In genomic region chr19:2610637-2611482, GRCh38 we compare ENCODE assay signal across 1 cellular context.
TF ChIP-seq lines count a peak whose summit lies in the region.

No MANE protein-coding gene starts in this region.

TF ChIP-seq in K562, 482 proteins besides CTCF, POLR2A, EP300 and RAD21 (continued from another document and continues in another):
- TF ChIP-seq, protein P1, sequence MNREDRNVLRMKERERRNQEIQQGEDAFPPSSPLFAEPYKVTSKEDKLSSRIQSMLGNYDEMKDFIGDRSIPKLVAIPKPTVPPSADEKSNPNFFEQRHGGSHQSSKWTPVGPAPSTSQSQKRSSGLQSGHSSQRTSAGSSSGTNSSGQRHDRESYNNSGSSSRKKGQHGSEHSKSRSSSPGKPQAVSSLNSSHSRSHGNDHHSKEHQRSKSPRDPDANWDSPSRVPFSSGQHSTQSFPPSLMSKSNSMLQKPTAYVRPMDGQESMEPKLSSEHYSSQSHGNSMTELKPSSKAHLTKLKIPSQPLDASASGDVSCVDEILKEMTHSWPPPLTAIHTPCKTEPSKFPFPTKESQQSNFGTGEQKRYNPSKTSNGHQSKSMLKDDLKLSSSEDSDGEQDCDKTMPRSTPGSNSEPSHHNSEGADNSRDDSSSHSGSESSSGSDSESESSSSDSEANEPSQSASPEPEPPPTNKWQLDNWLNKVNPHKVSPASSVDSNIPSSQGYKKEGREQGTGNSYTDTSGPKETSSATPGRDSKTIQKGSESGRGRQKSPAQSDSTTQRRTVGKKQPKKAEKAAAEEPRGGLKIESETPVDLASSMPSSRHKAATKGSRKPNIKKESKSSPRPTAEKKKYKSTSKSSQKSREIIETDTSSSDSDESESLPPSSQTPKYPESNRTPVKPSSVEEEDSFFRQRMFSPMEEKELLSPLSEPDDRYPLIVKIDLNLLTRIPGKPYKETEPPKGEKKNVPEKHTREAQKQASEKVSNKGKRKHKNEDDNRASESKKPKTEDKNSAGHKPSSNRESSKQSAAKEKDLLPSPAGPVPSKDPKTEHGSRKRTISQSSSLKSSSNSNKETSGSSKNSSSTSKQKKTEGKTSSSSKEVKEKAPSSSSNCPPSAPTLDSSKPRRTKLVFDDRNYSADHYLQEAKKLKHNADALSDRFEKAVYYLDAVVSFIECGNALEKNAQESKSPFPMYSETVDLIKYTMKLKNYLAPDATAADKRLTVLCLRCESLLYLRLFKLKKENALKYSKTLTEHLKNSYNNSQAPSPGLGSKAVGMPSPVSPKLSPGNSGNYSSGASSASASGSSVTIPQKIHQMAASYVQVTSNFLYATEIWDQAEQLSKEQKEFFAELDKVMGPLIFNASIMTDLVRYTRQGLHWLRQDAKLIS (CRISPR knock-in tag; IDR thresholded peaks at IDR 0.05), result no peak
- TF ChIP-seq, protein P2, sequence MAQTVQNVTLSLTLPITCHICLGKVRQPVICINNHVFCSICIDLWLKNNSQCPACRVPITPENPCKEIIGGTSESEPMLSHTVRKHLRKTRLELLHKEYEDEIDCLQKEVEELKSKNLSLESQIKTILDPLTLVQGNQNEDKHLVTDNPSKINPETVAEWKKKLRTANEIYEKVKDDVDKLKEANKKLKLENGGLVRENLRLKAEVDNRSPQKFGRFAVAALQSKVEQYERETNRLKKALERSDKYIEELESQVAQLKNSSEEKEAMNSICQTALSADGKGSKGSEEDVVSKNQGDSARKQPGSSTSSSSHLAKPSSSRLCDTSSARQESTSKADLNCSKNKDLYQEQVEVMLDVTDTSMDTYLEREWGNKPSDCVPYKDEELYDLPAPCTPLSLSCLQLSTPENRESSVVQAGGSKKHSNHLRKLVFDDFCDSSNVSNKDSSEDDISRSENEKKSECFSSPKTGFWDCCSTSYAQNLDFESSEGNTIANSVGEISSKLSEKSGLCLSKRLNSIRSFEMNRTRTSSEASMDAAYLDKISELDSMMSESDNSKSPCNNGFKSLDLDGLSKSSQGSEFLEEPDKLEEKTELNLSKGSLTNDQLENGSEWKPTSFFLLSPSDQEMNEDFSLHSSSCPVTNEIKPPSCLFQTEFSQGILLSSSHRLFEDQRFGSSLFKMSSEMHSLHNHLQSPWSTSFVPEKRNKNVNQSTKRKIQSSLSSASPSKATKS (CRISPR knock-in tag; IDR thresholded peaks at IDR 0.05), result no peak
- TF ChIP-seq SREBF2 (CRISPR knock-in tag; IDR thresholded peaks at IDR 0.05) (no peak), ZNF696 (CRISPR knock-in tag; conservative IDR thresholded peaks at IDR 0.05) (no peak), MEF2D (tag; conservative IDR thresholded peaks at IDR 0.05; ENCODE audit: low read depth) (no peak), IRF1 (CRISPR knock-in tag; IDR thresholded peaks at IDR 0.05; ENCODE audit: borderline replicate concordance) (no peak), NEUROD1 (IDR thresholded peaks at IDR 0.05; ENCODE audit: borderline replicate concordance, low read depth, low read length, partially characterized antibody) (peak; percentile 19), ZNF717 (CRISPR knock-in tag; IDR thresholded peaks at IDR 0.05) (no peak), STAT5B (CRISPR knock-in tag; IDR thresholded peaks at IDR 0.05) (no peak), MTA2 (IDR thresholded peaks at IDR 0.05; ENCODE audit: low read depth) (no peak), HMGN3 (IDR thresholded peaks at IDR 0.05; ENCODE audit: borderline replicate concordance, extremely low read depth, insufficient read length, low read depth, low read length) (peak; percentile 30), KDM2B (CRISPR knock-in tag; IDR thresholded peaks at IDR 0.05) (no peak), TCF3 (CRISPR knock-in tag; IDR thresholded peaks at IDR 0.05) (no peak), VEZF1 (CRISPR knock-in tag; IDR thresholded peaks at IDR 0.05) (peak; percentile 27; the same call in 1 of the 2 replicates), CBX1 (IDR thresholded peaks at IDR 0.05; ENCODE audit: low read depth) (no peak), TCFL5 (CRISPR knock-in tag; conservative IDR thresholded peaks at IDR 0.05) (no peak), CC2D1A (IDR thresholded peaks at IDR 0.05) (peak; percentile 79), THRAP3 (IDR thresholded peaks at IDR 0.05; ENCODE audit: borderline replicate concordance) (no peak), TEAD4 (IDR thresholded peaks at IDR 0.05; ENCODE audit: low read length) (no peak), TEAD4 (CRISPR knock-in tag; IDR thresholded peaks at IDR 0.05; ENCODE audit: borderline replicate concordance) (no peak), KAT2B (IDR thresholded peaks at IDR 0.05; ENCODE audit: low read depth, low read length) (no peak), PHF8 (IDR thresholded peaks at IDR 0.05; ENCODE audit: borderline replicate concordance, low read length) (no peak), RBM17 (IDR thresholded peaks at IDR 0.05; ENCODE audit: borderline replicate concordance, low read depth, low read length) (no peak), CHAMP1 (IDR thresholded peaks at IDR 0.05) (no peak), MIER1 (IDR thresholded peaks at IDR 0.05; ENCODE audit: low read depth) (no peak), MYC (IDR thresholded peaks at IDR 0.05; ENCODE audit: low read depth, low read length) (no peak), MYC (CRISPR knock-in tag; IDR thresholded peaks at IDR 0.05; ENCODE audit: borderline replicate concordance, low read depth) (no peak)
- TF ChIP-seq, protein P3, sequence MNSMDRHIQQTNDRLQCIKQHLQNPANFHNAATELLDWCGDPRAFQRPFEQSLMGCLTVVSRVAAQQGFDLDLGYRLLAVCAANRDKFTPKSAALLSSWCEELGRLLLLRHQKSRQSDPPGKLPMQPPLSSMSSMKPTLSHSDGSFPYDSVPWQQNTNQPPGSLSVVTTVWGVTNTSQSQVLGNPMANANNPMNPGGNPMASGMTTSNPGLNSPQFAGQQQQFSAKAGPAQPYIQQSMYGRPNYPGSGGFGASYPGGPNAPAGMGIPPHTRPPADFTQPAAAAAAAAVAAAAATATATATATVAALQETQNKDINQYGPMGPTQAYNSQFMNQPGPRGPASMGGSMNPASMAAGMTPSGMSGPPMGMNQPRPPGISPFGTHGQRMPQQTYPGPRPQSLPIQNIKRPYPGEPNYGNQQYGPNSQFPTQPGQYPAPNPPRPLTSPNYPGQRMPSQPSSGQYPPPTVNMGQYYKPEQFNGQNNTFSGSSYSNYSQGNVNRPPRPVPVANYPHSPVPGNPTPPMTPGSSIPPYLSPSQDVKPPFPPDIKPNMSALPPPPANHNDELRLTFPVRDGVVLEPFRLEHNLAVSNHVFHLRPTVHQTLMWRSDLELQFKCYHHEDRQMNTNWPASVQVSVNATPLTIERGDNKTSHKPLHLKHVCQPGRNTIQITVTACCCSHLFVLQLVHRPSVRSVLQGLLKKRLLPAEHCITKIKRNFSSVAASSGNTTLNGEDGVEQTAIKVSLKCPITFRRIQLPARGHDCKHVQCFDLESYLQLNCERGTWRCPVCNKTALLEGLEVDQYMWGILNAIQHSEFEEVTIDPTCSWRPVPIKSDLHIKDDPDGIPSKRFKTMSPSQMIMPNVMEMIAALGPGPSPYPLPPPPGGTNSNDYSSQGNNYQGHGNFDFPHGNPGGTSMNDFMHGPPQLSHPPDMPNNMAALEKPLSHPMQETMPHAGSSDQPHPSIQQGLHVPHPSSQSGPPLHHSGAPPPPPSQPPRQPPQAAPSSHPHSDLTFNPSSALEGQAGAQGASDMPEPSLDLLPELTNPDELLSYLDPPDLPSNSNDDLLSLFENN (IDR thresholded peaks at IDR 0.05; ENCODE audit: low read depth in 2 of 2, low read length in 2 of 2), result no peak
- TF ChIP-seq, protein P4, sequence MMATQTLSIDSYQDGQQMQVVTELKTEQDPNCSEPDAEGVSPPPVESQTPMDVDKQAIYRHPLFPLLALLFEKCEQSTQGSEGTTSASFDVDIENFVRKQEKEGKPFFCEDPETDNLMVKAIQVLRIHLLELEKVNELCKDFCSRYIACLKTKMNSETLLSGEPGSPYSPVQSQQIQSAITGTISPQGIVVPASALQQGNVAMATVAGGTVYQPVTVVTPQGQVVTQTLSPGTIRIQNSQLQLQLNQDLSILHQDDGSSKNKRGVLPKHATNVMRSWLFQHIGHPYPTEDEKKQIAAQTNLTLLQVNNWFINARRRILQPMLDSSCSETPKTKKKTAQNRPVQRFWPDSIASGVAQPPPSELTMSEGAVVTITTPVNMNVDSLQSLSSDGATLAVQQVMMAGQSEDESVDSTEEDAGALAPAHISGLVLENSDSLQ (IDR thresholded peaks at IDR 0.05), result no peak
- TF ChIP-seq, protein P5, sequence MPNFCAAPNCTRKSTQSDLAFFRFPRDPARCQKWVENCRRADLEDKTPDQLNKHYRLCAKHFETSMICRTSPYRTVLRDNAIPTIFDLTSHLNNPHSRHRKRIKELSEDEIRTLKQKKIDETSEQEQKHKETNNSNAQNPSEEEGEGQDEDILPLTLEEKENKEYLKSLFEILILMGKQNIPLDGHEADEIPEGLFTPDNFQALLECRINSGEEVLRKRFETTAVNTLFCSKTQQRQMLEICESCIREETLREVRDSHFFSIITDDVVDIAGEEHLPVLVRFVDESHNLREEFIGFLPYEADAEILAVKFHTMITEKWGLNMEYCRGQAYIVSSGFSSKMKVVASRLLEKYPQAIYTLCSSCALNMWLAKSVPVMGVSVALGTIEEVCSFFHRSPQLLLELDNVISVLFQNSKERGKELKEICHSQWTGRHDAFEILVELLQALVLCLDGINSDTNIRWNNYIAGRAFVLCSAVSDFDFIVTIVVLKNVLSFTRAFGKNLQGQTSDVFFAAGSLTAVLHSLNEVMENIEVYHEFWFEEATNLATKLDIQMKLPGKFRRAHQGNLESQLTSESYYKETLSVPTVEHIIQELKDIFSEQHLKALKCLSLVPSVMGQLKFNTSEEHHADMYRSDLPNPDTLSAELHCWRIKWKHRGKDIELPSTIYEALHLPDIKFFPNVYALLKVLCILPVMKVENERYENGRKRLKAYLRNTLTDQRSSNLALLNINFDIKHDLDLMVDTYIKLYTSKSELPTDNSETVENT (CRISPR knock-in tag; IDR thresholded peaks at IDR 0.05), result peak; percentile 35; the same call in 1 of the 2 replicates
- TF ChIP-seq, protein P6, sequence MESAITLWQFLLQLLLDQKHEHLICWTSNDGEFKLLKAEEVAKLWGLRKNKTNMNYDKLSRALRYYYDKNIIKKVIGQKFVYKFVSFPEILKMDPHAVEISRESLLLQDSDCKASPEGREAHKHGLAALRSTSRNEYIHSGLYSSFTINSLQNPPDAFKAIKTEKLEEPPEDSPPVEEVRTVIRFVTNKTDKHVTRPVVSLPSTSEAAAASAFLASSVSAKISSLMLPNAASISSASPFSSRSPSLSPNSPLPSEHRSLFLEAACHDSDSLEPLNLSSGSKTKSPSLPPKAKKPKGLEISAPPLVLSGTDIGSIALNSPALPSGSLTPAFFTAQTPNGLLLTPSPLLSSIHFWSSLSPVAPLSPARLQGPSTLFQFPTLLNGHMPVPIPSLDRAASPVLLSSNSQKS (CRISPR knock-in tag; IDR thresholded peaks at IDR 0.05), result no peak
